Comparison of ENCODE assay signal across 13 cellular contexts in the genomic region with DNA sequence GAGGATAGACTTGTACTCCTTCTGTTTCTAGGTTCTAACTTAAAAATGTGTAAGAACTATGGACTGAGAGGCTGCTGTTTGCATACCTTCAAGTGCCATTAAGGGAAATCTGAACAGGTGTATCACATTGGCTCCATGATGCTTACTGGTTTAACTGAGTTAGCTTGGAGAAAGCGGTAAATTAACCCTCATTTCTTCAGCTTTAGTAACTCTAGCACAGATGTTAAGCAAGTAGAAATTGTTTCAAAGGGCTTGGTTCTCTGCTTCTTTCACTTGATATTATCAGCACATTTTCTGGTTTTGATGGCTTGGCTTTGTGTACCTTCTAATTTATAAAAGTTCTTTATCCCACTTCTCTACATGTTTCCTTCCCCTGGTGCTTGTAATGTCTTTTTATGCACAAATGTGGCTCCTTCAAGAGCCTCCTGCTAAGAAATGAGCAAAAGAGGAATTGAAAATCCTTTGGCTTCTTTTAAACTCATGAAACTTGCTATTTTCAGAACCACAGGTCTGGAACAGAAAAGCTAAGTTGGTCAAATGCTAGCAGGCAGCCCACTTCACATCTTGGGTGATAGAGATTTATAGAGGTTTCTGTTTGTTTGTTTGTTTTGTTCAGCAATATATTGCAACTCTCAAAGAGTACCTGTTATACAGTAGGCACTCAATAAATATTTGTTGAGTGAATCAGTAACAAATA.
DNase-seq lines count a peak whose midpoint lies in the region; ATAC-seq lines count a peak whose summit lies in the region.
"Had no signal": no experiment of that assay in that cellular context is flagged by ENCODE, and none has a peak within 500 bp of the region (broad histone marks: within the 10 kb centered on the region; RNA-seq: fewer than 3 reads in every experiment).

No MANE protein-coding gene starts in this region.

- no peak overlapping the region for H3K27ac Mint-ChIP-seq in natural killer cell treated with Interleukin-12 subunit alpha and Interleukin-12 subunit beta and Interleukin-15 and Interleukin-18, amount 100 ng/mL, for 72 hours
- no peak overlapping the region for H3K27ac Mint-ChIP-seq in T-helper 17 cell
- H3K27ac Mint-ChIP-seq: CD8-positive, alpha-beta T cell had no signal

- no peaks in the 10 kb centered on the region for H3K4me1 Mint-ChIP-seq in natural killer cell treated with Interleukin-12 subunit alpha and Interleukin-12 subunit beta and Interleukin-15 and Interleukin-18, amount 100 ng/mL, for 72 hours (ENCODE audit: low read depth in 2 of 2)
- no peaks in the 10 kb centered on the region for H3K4me1 Mint-ChIP-seq in T-helper 17 cell
- H3K4me1 Mint-ChIP-seq: neural crest cell had no signal

- H3K4me1 ChIP-seq in adipocyte (ENCODE audit: control insufficient read depth, insufficient read depth, low read length): no peaks in the 10 kb centered on the region
- H3K4me1 ChIP-seq: esophagus squamous epithelium, suprapubic skin had no signal

- no peak overlapping the region for H3K9ac ChIP-seq in adipocyte (ENCODE audit: low read length)

- no peak overlapping the region for H3K27ac ChIP-seq in substantia nigra (ENCODE audit: low read depth, low read length, poor library complexity, severe bottlenecking)
- H3K27ac ChIP-seq: cardiac muscle cell, esophagus squamous epithelium, suprapubic skin had no signal

- H3K27me3 ChIP-seq in adipocyte (replicated peaks; ENCODE audit: control insufficient read depth, insufficient read depth, low read length): no peaks in the 10 kb centered on the region
- H3K27me3 ChIP-seq: cardiac muscle cell, esophagus squamous epithelium, suprapubic skin had no signal

- peaks cover 12% of the 10 kb centered on the region for H3K9me3 Mint-ChIP-seq in natural killer cell treated with Interleukin-12 subunit alpha and Interleukin-12 subunit beta and Interleukin-15 and Interleukin-18, amount 100 ng/mL, for 72 hours
- H3K9me3 Mint-ChIP-seq: CD8-positive, alpha-beta T cell had no signal

- H3K27me3 Mint-ChIP-seq in natural killer cell treated with Interleukin-12 subunit alpha and Interleukin-12 subunit beta and Interleukin-15 and Interleukin-18, amount 100 ng/mL, for 72 hours: no peaks in the 10 kb centered on the region
- H3K27me3 Mint-ChIP-seq in T-helper 17 cell: no peaks in the 10 kb centered on the region

- no peak overlapping the region for H3K4me3 ChIP-seq in adipocyte (ENCODE audit: low read length)
- H3K4me3 ChIP-seq: cardiac muscle cell, esophagus squamous epithelium, suprapubic skin had no signal

- H3K36me3 ChIP-seq in adipocyte (ENCODE audit: control insufficient read depth, insufficient read depth, low read length, severe bottlenecking): no peaks in the 10 kb centered on the region
- H3K36me3 ChIP-seq: cardiac muscle cell, esophagus squamous epithelium, suprapubic skin had no signal

- no peaks in the 10 kb centered on the region for H3K36me3 Mint-ChIP-seq in natural killer cell treated with Interleukin-12 subunit alpha and Interleukin-12 subunit beta and Interleukin-15 and Interleukin-18, amount 100 ng/mL, for 72 hours
- H3K36me3 Mint-ChIP-seq in T-helper 17 cell (ENCODE audit: low read depth): no peaks in the 10 kb centered on the region
- H3K36me3 Mint-ChIP-seq: CD8-positive, alpha-beta T cell had no signal

- no peaks in the 10 kb centered on the region for H3K9me3 ChIP-seq in adipocyte (ENCODE audit: control insufficient read depth, low read length)
- H3K9me3 ChIP-seq in T-helper 17 cell (ENCODE audit: control insufficient read depth, low read length, poor library complexity, severe bottlenecking): no peaks in the 10 kb centered on the region
- H3K9me3 ChIP-seq: esophagus squamous epithelium, suprapubic skin had no signal

- no peak overlapping the region for H3K4me3 Mint-ChIP-seq in natural killer cell treated with Interleukin-12 subunit alpha and Interleukin-12 subunit beta and Interleukin-15 and Interleukin-18, amount 100 ng/mL, for 72 hours
- H3K4me3 Mint-ChIP-seq in T-helper 17 cell: no peak overlapping the region
- H3K4me3 Mint-ChIP-seq: CD8-positive, alpha-beta T cell; neural crest cell had no signal

- ATAC-seq in GM18519 (IDR thresholded peaks at IDR 0.05; ENCODE audit: low FRiP score, unreplicated experiment) (peak; percentile 80), GM21717 (IDR thresholded peaks at IDR 0.05; ENCODE audit: unreplicated experiment) (peak; percentile 78), HG03280 (IDR thresholded peaks at IDR 0.05; ENCODE audit: unreplicated experiment) (peak; percentile 68), T-helper 17 cell (no peak)
- no peak for ATAC-seq in natural killer cell treated with Interleukin-12 subunit alpha and Interleukin-12 subunit beta and Interleukin-15 and Interleukin-18, amount 100 ng/mL, for 72 hours
- ATAC-seq: CD8-positive, alpha-beta T cell had no signal

- peak; percentile 19 for DNase-seq in adipocyte (ENCODE audit: low read depth)
- no peak for DNase-seq in natural killer cell treated with Interleukin-12 subunit alpha and Interleukin-12 subunit beta and Interleukin-15 and Interleukin-18, amount 100 ng/mL, for 72 hours (ENCODE audit: low spot score)
- DNase-seq in substantia nigra (lab: John Stamatoyannopoulos, UW): no peak
- DNase-seq in iPS-NIHi11 (ENCODE audit: low spot score): no peak
- no peak for DNase-seq in T-helper 17 cell
- DNase-seq: CD8-positive, alpha-beta T cell; esophagus squamous epithelium had no signal

Comparison
In these comparisons a context has a peak if more than half of its experiments do, and no peak if none do; other contexts are left out.
1. ATAC-seq: peak in GM18519 (single experiment), GM21717 (single experiment) and HG03280 (single experiment); none in natural killer cell treated with Interleukin-12 subunit alpha and Interleukin-12 subunit beta and Interleukin-15 and Interleukin-18, amount 100 ng/mL, for 72 hours (0 of 2) and T-helper 17 cell (single experiment).